ENCODE assay signal across 1 cellular context in the genomic region with DNA sequence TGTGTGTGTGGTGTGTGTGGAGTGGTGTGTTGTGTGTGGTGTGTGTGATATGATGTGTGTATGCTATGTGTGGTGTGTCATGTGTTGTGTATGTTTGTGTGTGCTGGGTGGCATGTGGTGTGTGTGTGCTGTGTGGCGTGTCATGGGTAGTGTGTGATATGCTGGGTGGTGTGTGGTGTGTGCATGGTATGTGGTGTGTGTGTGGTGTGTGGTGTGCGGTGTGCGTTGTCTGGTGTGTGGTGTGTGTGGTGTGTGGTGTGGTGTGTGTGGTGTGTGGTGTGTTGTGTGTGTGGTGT.
TF ChIP-seq lines count a peak whose summit lies in the region.

No MANE protein-coding gene starts in this region.

TF ChIP-seq in K562, 482 proteins besides CTCF, POLR2A, EP300 and RAD21 (continued from another document):
- TF ChIP-seq, protein P1, sequence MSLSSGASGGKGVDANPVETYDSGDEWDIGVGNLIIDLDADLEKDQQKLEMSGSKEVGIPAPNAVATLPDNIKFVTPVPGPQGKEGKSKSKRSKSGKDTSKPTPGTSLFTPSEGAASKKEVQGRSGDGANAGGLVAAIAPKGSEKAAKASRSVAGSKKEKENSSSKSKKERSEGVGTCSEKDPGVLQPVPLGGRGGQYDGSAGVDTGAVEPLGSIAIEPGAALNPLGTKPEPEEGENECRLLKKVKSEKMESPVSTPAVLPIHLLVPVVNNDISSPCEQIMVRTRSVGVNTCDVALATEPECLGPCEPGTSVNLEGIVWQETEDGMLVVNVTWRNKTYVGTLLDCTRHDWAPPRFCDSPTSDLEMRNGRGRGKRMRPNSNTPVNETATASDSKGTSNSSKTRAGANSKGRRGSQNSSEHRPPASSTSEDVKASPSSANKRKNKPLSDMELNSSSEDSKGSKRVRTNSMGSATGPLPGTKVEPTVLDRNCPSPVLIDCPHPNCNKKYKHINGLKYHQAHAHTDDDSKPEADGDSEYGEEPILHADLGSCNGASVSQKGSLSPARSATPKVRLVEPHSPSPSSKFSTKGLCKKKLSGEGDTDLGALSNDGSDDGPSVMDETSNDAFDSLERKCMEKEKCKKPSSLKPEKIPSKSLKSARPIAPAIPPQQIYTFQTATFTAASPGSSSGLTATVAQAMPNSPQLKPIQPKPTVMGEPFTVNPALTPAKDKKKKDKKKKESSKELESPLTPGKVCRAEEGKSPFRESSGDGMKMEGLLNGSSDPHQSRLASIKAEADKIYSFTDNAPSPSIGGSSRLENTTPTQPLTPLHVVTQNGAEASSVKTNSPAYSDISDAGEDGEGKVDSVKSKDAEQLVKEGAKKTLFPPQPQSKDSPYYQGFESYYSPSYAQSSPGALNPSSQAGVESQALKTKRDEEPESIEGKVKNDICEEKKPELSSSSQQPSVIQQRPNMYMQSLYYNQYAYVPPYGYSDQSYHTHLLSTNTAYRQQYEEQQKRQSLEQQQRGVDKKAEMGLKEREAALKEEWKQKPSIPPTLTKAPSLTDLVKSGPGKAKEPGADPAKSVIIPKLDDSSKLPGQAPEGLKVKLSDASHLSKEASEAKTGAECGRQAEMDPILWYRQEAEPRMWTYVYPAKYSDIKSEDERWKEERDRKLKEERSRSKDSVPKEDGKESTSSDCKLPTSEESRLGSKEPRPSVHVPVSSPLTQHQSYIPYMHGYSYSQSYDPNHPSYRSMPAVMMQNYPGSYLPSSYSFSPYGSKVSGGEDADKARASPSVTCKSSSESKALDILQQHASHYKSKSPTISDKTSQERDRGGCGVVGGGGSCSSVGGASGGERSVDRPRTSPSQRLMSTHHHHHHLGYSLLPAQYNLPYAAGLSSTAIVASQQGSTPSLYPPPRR (CRISPR knock-in tag; IDR thresholded peaks at IDR 0.05; ENCODE audit: borderline replicate concordance) = 0 out of 2 replicates have a peak, but pooled peaks have one; percentile 28
- no peak for TF ChIP-seq CSDE1 (IDR thresholded peaks at IDR 0.05)
- TF ChIP-seq SOX6 (IDR thresholded peaks at IDR 0.05) = no peak
- TF ChIP-seq, protein P2, sequence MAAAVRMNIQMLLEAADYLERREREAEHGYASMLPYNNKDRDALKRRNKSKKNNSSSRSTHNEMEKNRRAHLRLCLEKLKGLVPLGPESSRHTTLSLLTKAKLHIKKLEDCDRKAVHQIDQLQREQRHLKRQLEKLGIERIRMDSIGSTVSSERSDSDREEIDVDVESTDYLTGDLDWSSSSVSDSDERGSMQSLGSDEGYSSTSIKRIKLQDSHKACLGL (CRISPR knock-in tag; IDR thresholded peaks at IDR 0.05; ENCODE audit: borderline replicate concordance, poor library complexity, severe bottlenecking) = no peak
- no peak for TF ChIP-seq ARHGAP35 (IDR thresholded peaks at IDR 0.05; ENCODE audit: partially characterized antibody)
- TF ChIP-seq, protein P3, sequence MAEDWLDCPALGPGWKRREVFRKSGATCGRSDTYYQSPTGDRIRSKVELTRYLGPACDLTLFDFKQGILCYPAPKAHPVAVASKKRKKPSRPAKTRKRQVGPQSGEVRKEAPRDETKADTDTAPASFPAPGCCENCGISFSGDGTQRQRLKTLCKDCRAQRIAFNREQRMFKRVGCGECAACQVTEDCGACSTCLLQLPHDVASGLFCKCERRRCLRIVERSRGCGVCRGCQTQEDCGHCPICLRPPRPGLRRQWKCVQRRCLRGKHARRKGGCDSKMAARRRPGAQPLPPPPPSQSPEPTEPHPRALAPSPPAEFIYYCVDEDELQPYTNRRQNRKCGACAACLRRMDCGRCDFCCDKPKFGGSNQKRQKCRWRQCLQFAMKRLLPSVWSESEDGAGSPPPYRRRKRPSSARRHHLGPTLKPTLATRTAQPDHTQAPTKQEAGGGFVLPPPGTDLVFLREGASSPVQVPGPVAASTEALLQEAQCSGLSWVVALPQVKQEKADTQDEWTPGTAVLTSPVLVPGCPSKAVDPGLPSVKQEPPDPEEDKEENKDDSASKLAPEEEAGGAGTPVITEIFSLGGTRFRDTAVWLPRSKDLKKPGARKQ (CRISPR knock-in tag; IDR thresholded peaks at IDR 0.05) = no peak
- TF ChIP-seq, protein P4, sequence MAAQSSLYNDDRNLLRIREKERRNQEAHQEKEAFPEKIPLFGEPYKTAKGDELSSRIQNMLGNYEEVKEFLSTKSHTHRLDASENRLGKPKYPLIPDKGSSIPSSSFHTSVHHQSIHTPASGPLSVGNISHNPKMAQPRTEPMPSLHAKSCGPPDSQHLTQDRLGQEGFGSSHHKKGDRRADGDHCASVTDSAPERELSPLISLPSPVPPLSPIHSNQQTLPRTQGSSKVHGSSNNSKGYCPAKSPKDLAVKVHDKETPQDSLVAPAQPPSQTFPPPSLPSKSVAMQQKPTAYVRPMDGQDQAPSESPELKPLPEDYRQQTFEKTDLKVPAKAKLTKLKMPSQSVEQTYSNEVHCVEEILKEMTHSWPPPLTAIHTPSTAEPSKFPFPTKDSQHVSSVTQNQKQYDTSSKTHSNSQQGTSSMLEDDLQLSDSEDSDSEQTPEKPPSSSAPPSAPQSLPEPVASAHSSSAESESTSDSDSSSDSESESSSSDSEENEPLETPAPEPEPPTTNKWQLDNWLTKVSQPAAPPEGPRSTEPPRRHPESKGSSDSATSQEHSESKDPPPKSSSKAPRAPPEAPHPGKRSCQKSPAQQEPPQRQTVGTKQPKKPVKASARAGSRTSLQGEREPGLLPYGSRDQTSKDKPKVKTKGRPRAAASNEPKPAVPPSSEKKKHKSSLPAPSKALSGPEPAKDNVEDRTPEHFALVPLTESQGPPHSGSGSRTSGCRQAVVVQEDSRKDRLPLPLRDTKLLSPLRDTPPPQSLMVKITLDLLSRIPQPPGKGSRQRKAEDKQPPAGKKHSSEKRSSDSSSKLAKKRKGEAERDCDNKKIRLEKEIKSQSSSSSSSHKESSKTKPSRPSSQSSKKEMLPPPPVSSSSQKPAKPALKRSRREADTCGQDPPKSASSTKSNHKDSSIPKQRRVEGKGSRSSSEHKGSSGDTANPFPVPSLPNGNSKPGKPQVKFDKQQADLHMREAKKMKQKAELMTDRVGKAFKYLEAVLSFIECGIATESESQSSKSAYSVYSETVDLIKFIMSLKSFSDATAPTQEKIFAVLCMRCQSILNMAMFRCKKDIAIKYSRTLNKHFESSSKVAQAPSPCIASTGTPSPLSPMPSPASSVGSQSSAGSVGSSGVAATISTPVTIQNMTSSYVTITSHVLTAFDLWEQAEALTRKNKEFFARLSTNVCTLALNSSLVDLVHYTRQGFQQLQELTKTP (IDR thresholded peaks at IDR 0.05; ENCODE audit: low read depth in 1 of 2, partially characterized antibody in 2 of 2) = no peak
- TF ChIP-seq, protein P5, sequence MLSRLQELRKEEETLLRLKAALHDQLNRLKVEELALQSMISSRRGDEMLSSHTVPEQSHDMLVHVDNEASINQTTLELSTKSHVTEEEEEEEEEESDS (CRISPR knock-in tag; IDR thresholded peaks at IDR 0.05) = no peak
- no peak for TF ChIP-seq SIRT6 (IDR thresholded peaks at IDR 0.05; ENCODE audit: low read depth, low read length)
- TF ChIP-seq FOXA1 (IDR thresholded peaks at IDR 0.05; ENCODE audit: borderline replicate concordance) = no peak
- TF ChIP-seq ESRRB (CRISPR knock-in tag; IDR thresholded peaks at IDR 0.05; ENCODE audit: borderline replicate concordance) = no peak
- TF ChIP-seq ZNF253 (CRISPR knock-in tag; conservative IDR thresholded peaks at IDR 0.05) = no peak
- no peak for TF ChIP-seq ZNF699 (CRISPR knock-in tag; IDR thresholded peaks at IDR 0.05; ENCODE audit: insufficient replicate concordance)
- TF ChIP-seq, protein P6, sequence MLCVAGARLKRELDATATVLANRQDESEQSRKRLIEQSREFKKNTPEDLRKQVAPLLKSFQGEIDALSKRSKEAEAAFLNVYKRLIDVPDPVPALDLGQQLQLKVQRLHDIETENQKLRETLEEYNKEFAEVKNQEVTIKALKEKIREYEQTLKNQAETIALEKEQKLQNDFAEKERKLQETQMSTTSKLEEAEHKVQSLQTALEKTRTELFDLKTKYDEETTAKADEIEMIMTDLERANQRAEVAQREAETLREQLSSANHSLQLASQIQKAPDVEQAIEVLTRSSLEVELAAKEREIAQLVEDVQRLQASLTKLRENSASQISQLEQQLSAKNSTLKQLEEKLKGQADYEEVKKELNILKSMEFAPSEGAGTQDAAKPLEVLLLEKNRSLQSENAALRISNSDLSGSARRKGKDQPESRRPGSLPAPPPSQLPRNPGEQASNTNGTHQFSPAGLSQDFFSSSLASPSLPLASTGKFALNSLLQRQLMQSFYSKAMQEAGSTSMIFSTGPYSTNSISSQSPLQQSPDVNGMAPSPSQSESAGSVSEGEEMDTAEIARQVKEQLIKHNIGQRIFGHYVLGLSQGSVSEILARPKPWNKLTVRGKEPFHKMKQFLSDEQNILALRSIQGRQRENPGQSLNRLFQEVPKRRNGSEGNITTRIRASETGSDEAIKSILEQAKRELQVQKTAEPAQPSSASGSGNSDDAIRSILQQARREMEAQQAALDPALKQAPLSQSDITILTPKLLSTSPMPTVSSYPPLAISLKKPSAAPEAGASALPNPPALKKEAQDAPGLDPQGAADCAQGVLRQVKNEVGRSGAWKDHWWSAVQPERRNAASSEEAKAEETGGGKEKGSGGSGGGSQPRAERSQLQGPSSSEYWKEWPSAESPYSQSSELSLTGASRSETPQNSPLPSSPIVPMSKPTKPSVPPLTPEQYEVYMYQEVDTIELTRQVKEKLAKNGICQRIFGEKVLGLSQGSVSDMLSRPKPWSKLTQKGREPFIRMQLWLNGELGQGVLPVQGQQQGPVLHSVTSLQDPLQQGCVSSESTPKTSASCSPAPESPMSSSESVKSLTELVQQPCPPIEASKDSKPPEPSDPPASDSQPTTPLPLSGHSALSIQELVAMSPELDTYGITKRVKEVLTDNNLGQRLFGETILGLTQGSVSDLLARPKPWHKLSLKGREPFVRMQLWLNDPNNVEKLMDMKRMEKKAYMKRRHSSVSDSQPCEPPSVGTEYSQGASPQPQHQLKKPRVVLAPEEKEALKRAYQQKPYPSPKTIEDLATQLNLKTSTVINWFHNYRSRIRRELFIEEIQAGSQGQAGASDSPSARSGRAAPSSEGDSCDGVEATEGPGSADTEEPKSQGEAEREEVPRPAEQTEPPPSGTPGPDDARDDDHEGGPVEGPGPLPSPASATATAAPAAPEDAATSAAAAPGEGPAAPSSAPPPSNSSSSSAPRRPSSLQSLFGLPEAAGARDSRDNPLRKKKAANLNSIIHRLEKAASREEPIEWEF (CRISPR knock-in tag; IDR thresholded peaks at IDR 0.05) = no peak
- TF ChIP-seq ZFPM2 (CRISPR knock-in tag; IDR thresholded peaks at IDR 0.05) = no peak
- TF ChIP-seq FUS (optimal IDR thresholded peaks at IDR 0.05; ENCODE audit: low read depth, low read length) = no peak
